In the genomic region with DNA sequence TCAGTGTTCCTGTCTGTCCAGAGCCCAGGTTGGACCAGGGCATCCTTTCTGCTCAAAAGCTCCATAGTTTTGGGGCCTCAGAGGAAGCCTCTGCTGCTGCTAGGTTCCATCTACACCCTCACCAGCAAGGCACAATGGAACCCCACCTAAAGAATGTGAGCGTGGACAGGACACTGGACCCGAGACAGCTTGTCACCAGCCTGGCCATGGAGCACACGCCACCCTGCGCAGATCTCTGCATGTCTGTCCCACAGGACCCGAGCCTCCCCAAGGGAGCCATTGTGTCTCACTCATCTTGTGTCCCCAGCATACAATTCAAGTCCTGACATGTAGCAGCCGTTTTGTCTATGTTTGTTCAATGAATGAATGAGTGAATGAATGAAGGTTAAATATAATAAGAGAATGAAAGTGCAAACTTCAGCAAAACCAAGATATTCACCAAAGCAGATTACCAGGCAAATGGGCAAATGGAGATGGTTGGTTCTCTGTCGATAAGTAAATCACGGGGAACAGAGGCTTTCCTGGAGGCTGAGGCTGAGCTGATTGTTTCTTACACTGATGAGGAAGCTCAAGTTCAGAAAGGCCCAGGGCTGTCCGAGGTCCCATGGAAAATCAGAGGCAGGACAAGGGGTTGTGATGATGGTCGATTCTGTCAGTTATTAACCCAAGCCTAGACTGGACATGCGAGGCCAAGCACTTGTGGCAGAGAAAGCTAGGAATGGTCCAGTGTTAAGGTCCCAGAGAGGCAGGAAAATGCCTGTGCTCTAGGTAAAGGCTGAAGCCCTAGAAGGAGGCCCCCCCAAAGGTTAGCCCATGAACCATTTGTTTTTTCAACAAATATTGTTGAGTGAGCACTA, we compare ENCODE assay signal across 2 cellular contexts.
TF ChIP-seq lines count a peak whose summit lies in the region.

No MANE protein-coding gene starts in this region.

TF ChIP-seq in GM23338, 12 proteins besides CTCF, POLR2A, EP300 and RAD21 (continued from another document):
- TF ChIP-seq, protein P1, sequence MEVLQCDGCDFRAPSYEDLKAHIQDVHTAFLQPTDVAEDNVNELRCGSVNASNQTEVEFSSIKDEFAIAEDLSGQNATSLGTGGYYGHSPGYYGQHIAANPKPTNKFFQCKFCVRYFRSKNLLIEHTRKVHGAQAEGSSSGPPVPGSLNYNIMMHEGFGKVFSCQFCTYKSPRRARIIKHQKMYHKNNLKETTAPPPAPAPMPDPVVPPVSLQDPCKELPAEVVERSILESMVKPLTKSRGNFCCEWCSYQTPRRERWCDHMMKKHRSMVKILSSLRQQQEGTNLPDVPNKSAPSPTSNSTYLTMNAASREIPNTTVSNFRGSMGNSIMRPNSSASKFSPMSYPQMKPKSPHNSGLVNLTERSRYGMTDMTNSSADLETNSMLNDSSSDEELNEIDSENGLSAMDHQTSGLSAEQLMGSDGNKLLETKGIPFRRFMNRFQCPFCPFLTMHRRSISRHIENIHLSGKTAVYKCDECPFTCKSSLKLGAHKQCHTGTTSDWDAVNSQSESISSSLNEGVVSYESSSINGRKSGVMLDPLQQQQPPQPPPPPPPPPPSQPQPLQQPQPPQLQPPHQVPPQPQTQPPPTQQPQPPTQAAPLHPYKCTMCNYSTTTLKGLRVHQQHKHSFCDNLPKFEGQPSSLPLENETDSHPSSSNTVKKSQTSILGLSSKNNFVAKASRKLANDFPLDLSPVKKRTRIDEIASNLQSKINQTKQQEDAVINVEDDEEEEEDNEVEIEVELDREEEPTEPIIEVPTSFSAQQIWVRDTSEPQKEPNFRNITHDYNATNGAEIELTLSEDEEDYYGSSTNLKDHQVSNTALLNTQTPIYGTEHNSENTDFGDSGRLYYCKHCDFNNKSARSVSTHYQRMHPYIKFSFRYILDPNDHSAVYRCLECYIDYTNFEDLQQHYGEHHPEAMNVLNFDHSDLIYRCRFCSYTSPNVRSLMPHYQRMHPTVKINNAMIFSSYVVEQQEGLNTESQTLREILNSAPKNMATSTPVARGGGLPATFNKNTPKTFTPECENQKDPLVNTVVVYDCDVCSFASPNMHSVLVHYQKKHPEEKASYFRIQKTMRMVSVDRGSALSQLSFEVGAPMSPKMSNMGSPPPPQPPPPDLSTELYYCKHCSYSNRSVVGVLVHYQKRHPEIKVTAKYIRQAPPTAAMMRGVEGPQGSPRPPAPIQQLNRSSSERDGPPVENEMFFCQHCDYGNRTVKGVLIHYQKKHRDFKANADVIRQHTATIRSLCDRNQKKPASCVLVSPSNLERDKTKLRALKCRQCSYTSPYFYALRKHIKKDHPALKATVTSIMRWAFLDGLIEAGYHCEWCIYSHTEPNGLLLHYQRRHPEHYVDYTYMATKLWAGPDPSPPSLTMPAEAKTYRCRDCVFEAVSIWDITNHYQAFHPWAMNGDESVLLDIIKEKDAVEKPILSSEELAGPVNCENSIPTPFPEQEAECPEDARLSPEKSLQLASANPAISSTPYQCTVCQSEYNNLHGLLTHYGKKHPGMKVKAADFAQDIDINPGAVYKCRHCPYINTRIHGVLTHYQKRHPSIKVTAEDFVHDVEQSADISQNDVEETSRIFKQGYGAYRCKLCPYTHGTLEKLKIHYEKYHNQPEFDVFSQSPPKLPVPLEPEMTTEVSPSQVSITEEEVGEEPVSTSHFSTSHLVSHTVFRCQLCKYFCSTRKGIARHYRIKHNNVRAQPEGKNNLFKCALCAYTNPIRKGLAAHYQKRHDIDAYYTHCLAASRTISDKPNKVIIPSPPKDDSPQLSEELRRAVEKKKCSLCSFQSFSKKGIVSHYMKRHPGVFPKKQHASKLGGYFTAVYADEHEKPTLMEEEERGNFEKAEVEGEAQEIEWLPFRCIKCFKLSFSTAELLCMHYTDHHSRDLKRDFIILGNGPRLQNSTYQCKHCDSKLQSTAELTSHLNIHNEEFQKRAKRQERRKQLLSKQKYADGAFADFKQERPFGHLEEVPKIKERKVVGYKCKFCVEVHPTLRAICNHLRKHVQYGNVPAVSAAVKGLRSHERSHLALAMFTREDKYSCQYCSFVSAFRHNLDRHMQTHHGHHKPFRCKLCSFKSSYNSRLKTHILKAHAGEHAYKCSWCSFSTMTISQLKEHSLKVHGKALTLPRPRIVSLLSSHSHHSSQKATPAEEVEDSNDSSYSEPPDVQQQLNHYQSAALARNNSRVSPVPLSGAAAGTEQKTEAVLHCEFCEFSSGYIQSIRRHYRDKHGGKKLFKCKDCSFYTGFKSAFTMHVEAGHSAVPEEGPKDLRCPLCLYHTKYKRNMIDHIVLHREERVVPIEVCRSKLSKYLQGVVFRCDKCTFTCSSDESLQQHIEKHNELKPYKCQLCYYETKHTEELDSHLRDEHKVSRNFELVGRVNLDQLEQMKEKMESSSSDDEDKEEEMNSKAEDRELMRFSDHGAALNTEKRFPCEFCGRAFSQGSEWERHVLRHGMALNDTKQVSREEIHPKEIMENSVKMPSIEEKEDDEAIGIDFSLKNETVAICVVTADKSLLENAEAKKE (CRISPR knock-in tag; IDR thresholded peaks at IDR 0.05): no peak
- TF ChIP-seq, protein P2, sequence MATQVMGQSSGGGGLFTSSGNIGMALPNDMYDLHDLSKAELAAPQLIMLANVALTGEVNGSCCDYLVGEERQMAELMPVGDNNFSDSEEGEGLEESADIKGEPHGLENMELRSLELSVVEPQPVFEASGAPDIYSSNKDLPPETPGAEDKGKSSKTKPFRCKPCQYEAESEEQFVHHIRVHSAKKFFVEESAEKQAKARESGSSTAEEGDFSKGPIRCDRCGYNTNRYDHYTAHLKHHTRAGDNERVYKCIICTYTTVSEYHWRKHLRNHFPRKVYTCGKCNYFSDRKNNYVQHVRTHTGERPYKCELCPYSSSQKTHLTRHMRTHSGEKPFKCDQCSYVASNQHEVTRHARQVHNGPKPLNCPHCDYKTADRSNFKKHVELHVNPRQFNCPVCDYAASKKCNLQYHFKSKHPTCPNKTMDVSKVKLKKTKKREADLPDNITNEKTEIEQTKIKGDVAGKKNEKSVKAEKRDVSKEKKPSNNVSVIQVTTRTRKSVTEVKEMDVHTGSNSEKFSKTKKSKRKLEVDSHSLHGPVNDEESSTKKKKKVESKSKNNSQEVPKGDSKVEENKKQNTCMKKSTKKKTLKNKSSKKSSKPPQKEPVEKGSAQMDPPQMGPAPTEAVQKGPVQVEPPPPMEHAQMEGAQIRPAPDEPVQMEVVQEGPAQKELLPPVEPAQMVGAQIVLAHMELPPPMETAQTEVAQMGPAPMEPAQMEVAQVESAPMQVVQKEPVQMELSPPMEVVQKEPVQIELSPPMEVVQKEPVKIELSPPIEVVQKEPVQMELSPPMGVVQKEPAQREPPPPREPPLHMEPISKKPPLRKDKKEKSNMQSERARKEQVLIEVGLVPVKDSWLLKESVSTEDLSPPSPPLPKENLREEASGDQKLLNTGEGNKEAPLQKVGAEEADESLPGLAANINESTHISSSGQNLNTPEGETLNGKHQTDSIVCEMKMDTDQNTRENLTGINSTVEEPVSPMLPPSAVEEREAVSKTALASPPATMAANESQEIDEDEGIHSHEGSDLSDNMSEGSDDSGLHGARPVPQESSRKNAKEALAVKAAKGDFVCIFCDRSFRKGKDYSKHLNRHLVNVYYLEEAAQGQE (IDR thresholded peaks at IDR 0.05; ENCODE audit: unreplicated experiment): no peak
- TF ChIP-seq ZNF114 (CRISPR knock-in tag; IDR thresholded peaks at IDR 0.05) (no peak), CREB1 (CRISPR knock-in tag; IDR thresholded peaks at IDR 0.05; ENCODE audit: low read depth) (no peak), ZNF331 (CRISPR knock-in tag; IDR thresholded peaks at IDR 0.05; ENCODE audit: low read depth) (no peak), STAT1 (IDR thresholded peaks at IDR 0.05; ENCODE audit: unreplicated experiment) (no peak), NANOG (IDR thresholded peaks at IDR 0.05; ENCODE audit: borderline replicate concordance) (no peak), EZH2phosphoT487 (IDR thresholded peaks at IDR 0.05; ENCODE audit: unreplicated experiment) (no peak), JUNB (IDR thresholded peaks at IDR 0.05; ENCODE audit: unreplicated experiment) (no peak)
TF ChIP-seq in GM23338: peak in this region for 0.

TF ChIP-seq in liver, 16 proteins besides CTCF, POLR2A, EP300 and RAD21 (continued from another document):
- TF ChIP-seq, protein P3, sequence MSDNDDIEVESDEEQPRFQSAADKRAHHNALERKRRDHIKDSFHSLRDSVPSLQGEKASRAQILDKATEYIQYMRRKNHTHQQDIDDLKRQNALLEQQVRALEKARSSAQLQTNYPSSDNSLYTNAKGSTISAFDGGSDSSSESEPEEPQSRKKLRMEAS (IDR thresholded peaks at IDR 0.05): no peak
- TF ChIP-seq RXRA (IDR thresholded peaks at IDR 0.05) (peak in 1 of 2 donors; percentile 22), JUND (IDR thresholded peaks at IDR 0.05) (no peak), HNF4A (conservative IDR thresholded peaks at IDR 0.05) (peak in 1 of 2 donors; percentile 23), NR2F2 (IDR thresholded peaks at IDR 0.05) (no peak), TAF1 (conservative IDR thresholded peaks at IDR 0.05) (no peak), FOXA1 (IDR thresholded peaks at IDR 0.05) (no peak), EGR1 (IDR thresholded peaks at IDR 0.05; ENCODE audit: low read depth in 2 of 2) (no peak), HNF4G (IDR thresholded peaks at IDR 0.05) (no peak), GABPA (IDR thresholded peaks at IDR 0.05 in 1 of 2, conservative IDR thresholded peaks at IDR 0.05 in 1 of 2) (no peak), FOXA2 (IDR thresholded peaks at IDR 0.05) (no peak)
- TF ChIP-seq, protein P2 (IDR thresholded peaks at IDR 0.05): no peak
TF ChIP-seq in liver: peak in this region for 3.
